Comparison of ENCODE assay signal across 9 cellular contexts in the genomic region with DNA sequence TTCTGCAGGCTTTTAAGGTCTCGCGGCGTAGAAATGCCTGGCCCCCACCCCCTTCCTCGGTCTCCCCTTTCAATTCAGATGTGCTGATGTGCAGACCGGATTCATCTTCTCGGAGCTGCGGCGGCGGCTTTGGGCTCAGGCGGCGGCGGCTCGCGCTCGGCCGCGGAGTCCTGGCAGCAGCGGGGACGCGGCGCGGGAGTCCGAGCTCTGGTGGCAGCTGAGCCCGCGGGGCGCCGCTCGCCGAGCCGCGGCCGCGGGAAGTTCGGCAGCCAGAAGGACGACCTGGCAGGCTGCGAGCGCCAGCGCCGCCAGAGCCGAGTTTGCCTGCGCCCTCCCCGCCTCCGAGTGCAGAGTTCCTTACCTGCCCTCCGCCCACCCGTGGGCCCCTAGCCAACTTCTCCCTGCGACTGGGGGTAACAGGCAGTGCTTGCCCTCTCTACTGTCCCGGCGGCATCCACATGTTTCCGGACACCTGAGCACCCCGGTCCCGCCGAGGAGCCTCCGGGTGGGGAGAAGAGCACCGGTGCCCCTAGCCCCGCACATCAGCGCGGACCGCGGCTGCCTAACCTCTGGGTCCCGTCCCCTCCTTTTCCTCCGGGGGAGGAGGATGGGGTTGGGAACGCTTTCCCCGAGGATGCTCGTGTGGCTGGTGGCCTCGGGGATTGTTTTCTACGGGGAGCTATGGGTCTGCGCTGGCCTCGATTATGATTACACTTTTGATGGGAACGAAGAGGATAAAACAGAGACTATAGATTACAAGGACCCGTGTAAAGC. TPM values are rescaled to one million over a fixed set of nuclear protein-coding genes. Genes with fewer than 3 reads are reported as not detected.
A peak's percentile ranks its signal among the peaks of the same experiment; 100 is the strongest.
DNase-seq lines count a peak whose midpoint lies in the region; ATAC-seq, FAIRE-seq and TF ChIP-seq lines count a peak whose summit lies in the region.
"Had no signal": no experiment of that assay in that cellular context is flagged by ENCODE, and none has a peak within 500 bp of the region (broad histone marks: within the 10 kb centered on the region; RNA-seq: fewer than 3 reads in every experiment).

No MANE protein-coding gene starts in this region.

- no peaks in the 10 kb centered on the region for H3K79me1 ChIP-seq in H1 (ENCODE audit: low read depth, low read length)

- CTCF ChIA-PET in H1 (lab: Charles Lee; ENCODE audit: partially characterized antibody), result interaction anchor here (1.0 to 1.5 kb wide), 3 partner anchors 12 to 337 kb away, joined by 3 to 5 read pairs (median 3); no protein-coding TSS in a partner anchor

- peaks cover 16% of the 10 kb centered on the region for H3K23me2 ChIP-seq in H1 (ENCODE audit: low read depth, low read length)

- peaks cover 18 to 49% (median 37%) of the 10 kb centered on the region in 4 experiments for H3K27me3 ChIP-seq in H1 (replicated peaks in 1 of 4; ENCODE audit: control insufficient read depth in 3 of 4, extremely low read depth in 1 of 4, insufficient read depth in 3 of 4, low read length in 3 of 4)
- H3K27me3 ChIP-seq in aorta (ENCODE audit: control insufficient read depth in 1 of 2, insufficient read depth in 2 of 2, low read length in 1 of 2), result no peaks in the 10 kb centered on the region

- TF ChIP-seq CTCF in H1 (IDR thresholded peaks at IDR 0.05; ENCODE audit: control extremely low read depth in 1 of 3, insufficient read depth in 1 of 3, low read depth in 1 of 3, low read length in 3 of 3) (no peak), mesothelial cell of epicardium (IDR thresholded peaks at IDR 0.05; ENCODE audit: unreplicated experiment) (no peak)

- H4K5ac ChIP-seq in H1 (ENCODE audit: insufficient read length, low read depth, low read length), result no peak overlapping the region

- WGBS in H1 (ENCODE audit: extremely low coverage in 1 of 2, insufficient coverage in 1 of 2, insufficient read length in 1 of 2, insufficient replicate concordance in 2 of 2, low coverage in 1 of 2, low lambda C conversion rate in 2 of 2, missing lambda C conversion rate in 1 of 2), 2 experiments, result 1% methylated on average over 51 of the region's 70 CpGs; no CpG with 5 or more reads in 1 of the 2 experiments
- 1% methylated on average over 64 to 70 of the region's 70 CpGs for WGBS in aorta, 2 donors

- no peaks in the 10 kb centered on the region for H3K36me3 Mint-ChIP-seq in mesothelial cell of epicardium

- peak overlapping the region; percentile 74 for H3K4me3 Mint-ChIP-seq in mesothelial cell of epicardium
- H3K4me3 Mint-ChIP-seq: T-helper 1 cell treated with Interleukin-12 subunit alpha and Interleukin-12 subunit beta and Interleukin-4 antibody, amounts not matched to agents 30 μg/mL and 1 μg/mL, for 36 hours had no signal

- intact Hi-C loops in aorta (cut with DNase I), result loop anchor here in 1 of 2 donors (10.0 kb wide), 1 partner anchor 199 kb away; no protein-coding TSS in a partner anchor

- peaks cover 92% of the 10 kb centered on the region for H3K27me3 Mint-ChIP-seq in mesothelial cell of epicardium (ENCODE audit: low read depth)

- H2BK120ac ChIP-seq in H1 (replicated peaks; ENCODE audit: low read depth, low read length), result no peak overlapping the region

- no peak overlapping the region for H2AK5ac ChIP-seq in H1 (ENCODE audit: low read depth, low read length)

- H3K9me3 ChIP-seq in H1 (ENCODE audit: insufficient read depth in 2 of 2, low read depth in 1 of 2, low read length in 1 of 2), result no peaks in the 10 kb centered on the region
- no peaks in the 10 kb centered on the region for H3K9me3 ChIP-seq in aorta (ENCODE audit: control insufficient read depth, low read length)

- no peak overlapping the region for H3K56ac ChIP-seq in H1 (replicated peaks; ENCODE audit: insufficient read length, low read depth, low read length)

- H3K27ac Mint-ChIP-seq in mesothelial cell of epicardium, result no peak overlapping the region
- H3K27ac Mint-ChIP-seq: T-helper 1 cell treated with Interleukin-12 subunit alpha and Interleukin-12 subunit beta and Interleukin-4 antibody, amounts not matched to agents 30 μg/mL and 1 μg/mL, for 36 hours had no signal

- H3K4me1 Mint-ChIP-seq in mesothelial cell of epicardium, result peaks cover 25% of the 10 kb centered on the region

- H3K4ac ChIP-seq in H1 (replicated peaks; ENCODE audit: insufficient read length, low read depth, low read length), result no peak overlapping the region

- no peaks in the 10 kb centered on the region for H4K20me1 ChIP-seq in H1 (replicated peaks in 1 of 2; ENCODE audit: control insufficient read depth in 1 of 2, insufficient read depth in 2 of 2, low read length in 2 of 2)

- FAIRE-seq in H1 (lab: Jason Lieb, UNC), result no peak

- TF ChIP-seq RAD21 in H1 (IDR thresholded peaks at IDR 0.05 in 1 of 2, conservative IDR thresholded peaks at IDR 0.05 in 1 of 2; ENCODE audit: low read depth in 2 of 2, low read length in 2 of 2), result no peak

- H4K91ac ChIP-seq in H1 (replicated peaks; ENCODE audit: insufficient read length, low read length), result peak overlapping the region; percentile 67

- H3K79me2 ChIP-seq in H1 (ENCODE audit: control insufficient read depth in 1 of 2, insufficient read depth in 2 of 2, low read length in 2 of 2), result no peaks in the 10 kb centered on the region

- H4K8ac ChIP-seq in H1 (ENCODE audit: extremely low read depth, insufficient read depth, low read length), result no peak overlapping the region

- H3K27ac ChIP-seq in H1 (ENCODE audit: low read depth, low read length), result no peak overlapping the region
- no peak overlapping the region for H3K27ac ChIP-seq in aorta (ENCODE audit: low read depth in 1 of 2, low read length in 2 of 2)

- ATAC-seq in aorta (ENCODE audit: low FRiP score) (peak; percentile 56), GM21390 (IDR thresholded peaks at IDR 0.05; ENCODE audit: unreplicated experiment) (no peak)

- peak overlapping the region; percentile 49; the same call in 1 of the 2 replicates for H2AFZ ChIP-seq in H1 (ENCODE audit: low read length)

- H2BK15ac ChIP-seq in H1 (ENCODE audit: low read length), result no peak overlapping the region

- H3K36me3 ChIP-seq in H1 (ENCODE audit: control insufficient read depth in 2 of 4, insufficient read depth in 4 of 4, low read length in 3 of 4) (no peaks in the 10 kb centered on the region), aorta (ENCODE audit: control insufficient read depth in 1 of 2, insufficient read depth in 2 of 2, low read length in 1 of 2) (no peaks in the 10 kb centered on the region)

- H3K23ac ChIP-seq in H1 (ENCODE audit: insufficient read length), result no peak overlapping the region

- no peaks in the 10 kb centered on the region for H3K9me3 Mint-ChIP-seq in mesothelial cell of epicardium
- H3K9me3 Mint-ChIP-seq: T-helper 1 cell treated with Interleukin-12 subunit alpha and Interleukin-12 subunit beta and Interleukin-4 antibody, amounts not matched to agents 30 μg/mL and 1 μg/mL, for 36 hours had no signal

- no peak overlapping the region for H2BK12ac ChIP-seq in H1 (ENCODE audit: low read depth, low read length)

- POLR2A ChIA-PET in H1 (lab: Charles Lee; ENCODE audit: partially characterized antibody), result no interaction called here

- no peak for TF ChIP-seq EP300 in H1 (IDR thresholded peaks at IDR 0.05; ENCODE audit: borderline replicate concordance in 1 of 2, low read depth in 2 of 2, low read length in 2 of 2)

- no peak overlapping the region for H2BK20ac ChIP-seq in H1 (ENCODE audit: low read length)

- H3K4me2 ChIP-seq in H1 (ENCODE audit: insufficient read depth in 1 of 2, low read depth in 2 of 2, low read length in 2 of 2), result peak overlapping the region; percentile 94 to 95

- peak overlapping the region; percentile 58 to 74 (median 64) for H3K4me3 ChIP-seq in H1 (ENCODE audit: extremely low read depth in 1 of 4, insufficient read depth in 2 of 4, low read depth in 3 of 4, low read length in 4 of 4)
- H3K4me3 ChIP-seq in aorta (ENCODE audit: low read length in 2 of 2), result peak overlapping the region; percentile 33 to 38

- no peak overlapping the region for H3K14ac ChIP-seq in H1 (ENCODE audit: insufficient read length)

- no peak overlapping the region for H2BK5ac ChIP-seq in H1 (ENCODE audit: low read depth, low read length)

- TF ChIP-seq POLR2A in H1 (IDR thresholded peaks at IDR 0.05; ENCODE audit: control extremely low read depth in 1 of 2, low read depth in 2 of 2, low read length in 2 of 2), result no peak

- H3K9ac ChIP-seq in H1 (replicated peaks in 1 of 4; ENCODE audit: extremely low read depth in 1 of 4, low read depth in 3 of 4, low read length in 3 of 4), result peak overlapping the region in 1 of 4 experiments; percentile 1; a peak in 1 of 7 replicates

- peak overlapping the region; percentile 6; the same call in 1 of the 2 replicates for H3K18ac ChIP-seq in H1 (ENCODE audit: extremely low read depth, low read length)

- DNase-seq in DMS153 treated with DMSO at 0.1 percent for 48 hours (lab: John Stamatoyannopoulos, UW; ENCODE audit: unreplicated experiment), result peak; percentile 12
- no peak for DNase-seq in DMS153 (lab: John Stamatoyannopoulos, UW)
- DNase-seq in NCI-H526 treated with DMSO at 0.1 percent for 48 hours (lab: John Stamatoyannopoulos, UW), result peak; percentile 36
- peak in 1 of 2 experiments; percentile 71 for DNase-seq in H1 (ENCODE audit: low read depth in 1 of 2, low spot score in 2 of 2)
- peak in 1 of 2 experiments; percentile 65 for DNase-seq in mesothelial cell of epicardium (ENCODE audit: low spot score in 2 of 2, unreplicated experiment in 2 of 2)
- DNase-seq in aorta, result peak; percentile 44 to 80
- no peak for DNase-seq in DMS79 treated with DMSO at 0.1 percent for 48 hours (lab: John Stamatoyannopoulos, UW)

- peaks cover 3 to 8% (median 4%) of the 10 kb centered on the region in 4 experiments; a peak in 5 of 7 replicates for H3K4me1 ChIP-seq in H1 (replicated peaks in 1 of 4; ENCODE audit: control insufficient read depth in 3 of 4, insufficient read depth in 4 of 4, low read length in 3 of 4)
- H3K4me1 ChIP-seq in aorta (ENCODE audit: control insufficient read depth in 1 of 2, insufficient read depth in 2 of 2, low read length in 2 of 2), result no peaks in the 10 kb centered on the region

TF ChIP-seq in H1, 55 proteins besides CTCF, POLR2A, EP300 and RAD21 (continues in another document):
- TF ChIP-seq, protein P1, sequence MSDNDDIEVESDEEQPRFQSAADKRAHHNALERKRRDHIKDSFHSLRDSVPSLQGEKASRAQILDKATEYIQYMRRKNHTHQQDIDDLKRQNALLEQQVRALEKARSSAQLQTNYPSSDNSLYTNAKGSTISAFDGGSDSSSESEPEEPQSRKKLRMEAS (IDR thresholded peaks at IDR 0.05), result peak; percentile 63
- peak; percentile 56 for TF ChIP-seq EZH2 (IDR thresholded peaks at IDR 0.05; ENCODE audit: low read depth, low read length, severe bottlenecking)

RNA-seq across cellular contexts. Expression of a gene that starts 0.4 kb away (rescaled TPM):
- total RNA-seq in H1 (2021; fragmentation: NEBNext Ultra II Directional; extraction: Animal tissue kit (Norgen Biotek cat#: 25700)), result 0.31 and 1.1 TPM in 2 replicates
- polyA plus RNA-seq in H1 (2011; rRNA removed) (0.16 and 0.18 TPM in 2 replicates), aorta (under 1 TPM in 1 of 2 donors, not detected in 1; 0.50 TPM)
- 0.18 TPM for polyA plus RNA-seq in H1 (2011; cell fraction: cytosol; rRNA removed)
- 0.71 TPM for polyA plus RNA-seq in H1 (2011; cell fraction: nucleus; rRNA removed)
- 0.25 to 0.56 TPM (median 0.44 TPM) in 4 replicates for polyA plus RNA-seq in H1 (2012, experiment 1 of 2)
- polyA plus RNA-seq in H1 (2012, experiment 2 of 2), result 0.13 TPM
- 0.45 TPM for polyA plus RNA-seq in H1 (2013, experiment 1 of 2)
- 0.48 TPM for polyA plus RNA-seq in H1 (2013, experiment 2 of 2)
- polyA minus RNA-seq in H1 (2011; rRNA and poly(A)+ RNA removed), result 0.56 and 1.1 TPM in 2 replicates
- 1.2 TPM for polyA minus RNA-seq in H1 (2011; cell fraction: cytosol; rRNA and poly(A)+ RNA removed)
- polyA minus RNA-seq in H1 (2011; cell fraction: nucleus; rRNA and poly(A)+ RNA removed), result 2.2 TPM
- total RNA-seq in mesothelial cell of epicardium (1.2 to 1.8 TPM (median 1.5 TPM) in 3 replicates), aorta (10 to 100 TPM; 19.5 to 20.6 TPM)

Comparison
In these comparisons a context has a peak if more than half of its experiments do, and no peak if none do; other contexts are left out.
1. DNase-seq: peak in DMS153 treated with DMSO at 0.1 percent for 48 hours (single experiment), NCI-H526 treated with DMSO at 0.1 percent for 48 hours (single experiment) and aorta (2 of 2); none in DMS153 (single experiment) and DMS79 treated with DMSO at 0.1 percent for 48 hours (single experiment).